In genomic region chr5:178163772-178164735, GRCh38 we compare ENCODE assay signal across 1 cellular context.
TF ChIP-seq lines count a peak whose summit lies in the region.

No MANE protein-coding gene starts in this region.

TF ChIP-seq in SK-N-SH, 30 proteins besides CTCF, POLR2A, EP300 and RAD21:
- TF ChIP-seq MAX (IDR thresholded peaks at IDR 0.05; ENCODE audit: low read depth) = peak; percentile 58
- TF ChIP-seq SMC3 (IDR thresholded peaks at IDR 0.05; ENCODE audit: low read depth, low read length) = peak; percentile 91
- peak; percentile 67 for TF ChIP-seq MXI1 (IDR thresholded peaks at IDR 0.05; ENCODE audit: low read depth, low read length)
- no peak for TF ChIP-seq POLR2AphosphoS5 (IDR thresholded peaks at IDR 0.05; ENCODE audit: low read depth, low read length)
- no peak for TF ChIP-seq TEAD4 (IDR thresholded peaks at IDR 0.05; ENCODE audit: borderline replicate concordance, insufficient read depth)
- no peak for TF ChIP-seq IRF3 (IDR thresholded peaks at IDR 0.05; ENCODE audit: low read depth, low read length)
- no peak for TF ChIP-seq CHD2 (IDR thresholded peaks at IDR 0.05; ENCODE audit: low read length, partially characterized antibody)
